In genomic region chr4:107519057-107519456, GRCh38 we compare ENCODE assay signal across 8 cellular contexts.
DNase-seq lines count a peak whose midpoint lies in the region; ATAC-seq, FAIRE-seq and TF ChIP-seq lines count a peak whose summit lies in the region.

No MANE protein-coding gene starts in this region.

- TF ChIP-seq POLR2A in adrenal gland (IDR thresholded peaks at IDR 0.05) (no peak), HepG2 (IDR thresholded peaks at IDR 0.05; ENCODE audit: insufficient read depth in 1 of 2, low read depth in 2 of 2, low read length in 2 of 2) (no peak)

- TF ChIP-seq CTCF in adrenal gland (IDR thresholded peaks at IDR 0.05) (peak in 5 of 6 experiments; percentile 9 to 35 (median 28)), HepG2 (CRISPR knock-in tag; IDR thresholded peaks at IDR 0.05) (peak; percentile 56)

- no peaks in the 10 kb centered on the region for H3K79me2 ChIP-seq in HepG2 (ENCODE audit: insufficient read depth, low read length)

- H3K27me3 ChIP-seq in adrenal gland = no peaks in the 10 kb centered on the region
- no peaks in the 10 kb centered on the region; a peak in 1 of 5 replicates for H3K27me3 ChIP-seq in HepG2 (ENCODE audit: control insufficient read depth in 1 of 2, insufficient read depth in 2 of 2, low read length in 2 of 2)

- no peak overlapping the region for H3K4me2 ChIP-seq in HepG2 (ENCODE audit: low read depth, low read length)

- no peaks in the 10 kb centered on the region for H4K20me1 ChIP-seq in HepG2 (ENCODE audit: insufficient read depth, low read length)

- no peak for TF ChIP-seq RAD21 in HepG2 (CRISPR knock-in tag; IDR thresholded peaks at IDR 0.05)

- no peak overlapping the region for H3K27ac ChIP-seq in adrenal gland
- no peak overlapping the region for H3K27ac ChIP-seq in HepG2 (ENCODE audit: extremely low read length, insufficient read depth, low read length)

- peak; percentile 40 for DNase-seq in AG20443 (ENCODE audit: low spot score)
- DNase-seq in HS-27A (ENCODE audit: low read depth) = peak; percentile 9
- peak in 2 of 7 donors; percentile 8 to 9 for DNase-seq in adrenal gland
- peak; percentile 25 for DNase-seq in HepG2 (ENCODE audit: low spot score)
- DNase-seq in NCI-H510A (lab: John Stamatoyannopoulos, UW) = no peak
- DNase-seq in KG1 (lab: John Stamatoyannopoulos, UW) = no peak
- DNase-seq in NCI-H1694 treated with DMSO at 0.1 percent for 48 hours (lab: John Stamatoyannopoulos, UW) = no peak

- H3K4me3 ChIP-seq in adrenal gland = no peak overlapping the region
- H3K4me3 ChIP-seq in HepG2 (replicated peaks in 1 of 3; ENCODE audit: insufficient read depth in 1 of 3, low read depth in 2 of 3, low read length in 3 of 3) = no peak overlapping the region

- ATAC-seq in HepG2 = peak; percentile 57; the same call in 2 of the 3 replicates
- no peak for ATAC-seq in HG03196 (IDR thresholded peaks at IDR 0.05; ENCODE audit: unreplicated experiment)

- FAIRE-seq in HepG2 (lab: Jason Lieb, UNC) = peak; percentile 60

- H3K9ac ChIP-seq in HepG2 (ENCODE audit: insufficient read depth, low read depth, low read length) = no peak overlapping the region

- intact Hi-C loops in adrenal gland (cut with DNase I) (no loop called here), HepG2 (cut with micrococcal nuclease; ENCODE audit: unreplicated experiment) (loop anchor here (10.0 kb wide), 1 partner anchor 334 kb away; no protein-coding TSS in a partner anchor)

- in situ Hi-C loops in HepG2 (cut with HindIII; ENCODE audit: extremely low pct_ligation_motif_present, low pct_unique_long_range_greater_than_20kb) = no loop called here

- no TSS peak for BruUV-seq in HepG2 (replicated peaks; lab: Mats Ljungman, UMichigan)

- no peaks in the 10 kb centered on the region for H3K9me3 ChIP-seq in adrenal gland (replicated peaks in 1 of 3)
- H3K9me3 ChIP-seq in HepG2 (ENCODE audit: low read length) = peaks cover 9% of the 10 kb centered on the region; the same call in 1 of the 2 replicates

- no peaks in the 10 kb centered on the region for H3K4me1 ChIP-seq in adrenal gland (replicated peaks in 1 of 2)
- peaks cover 15% of the 10 kb centered on the region for H3K4me1 ChIP-seq in HepG2 (ENCODE audit: insufficient read depth, low read length)

- no peaks in the 10 kb centered on the region for H3K36me3 ChIP-seq in adrenal gland (replicated peaks in 1 of 2)
- no peaks in the 10 kb centered on the region for H3K36me3 ChIP-seq in HepG2 (replicated peaks in 1 of 2; ENCODE audit: control insufficient read depth in 1 of 2, insufficient read depth in 2 of 2, low read length in 2 of 2)

- POLR2A ChIA-PET in HepG2 (lab: Yijun Ruan, JAX) = no interaction called here

- H2AFZ ChIP-seq in HepG2 (ENCODE audit: low read length) = no peak overlapping the region

- CTCF ChIA-PET in HepG2 (lab: Yijun Ruan, JAX; ENCODE audit: low intra/inter-chr PET ratio, low total read pairs) = no interaction called here

- TF ChIP-seq EP300 in HepG2 (IDR thresholded peaks at IDR 0.05; ENCODE audit: low read depth in 2 of 2, low read length in 2 of 2) (no peak), HepG2 (CRISPR knock-in tag; IDR thresholded peaks at IDR 0.05; ENCODE audit: borderline replicate concordance) (no peak)

- 10 to 23% (median 16%) methylated on average over 1 of the region's 1 CpG for WGBS in adrenal gland, 4 donors
- WGBS in HepG2 (ENCODE audit: low lambda C conversion rate) = 0% methylated on average over 1 of the region's 1 CpG

TF ChIP-seq in HepG2, 621 proteins besides CTCF, POLR2A, EP300 and RAD21:
- peak; percentile 60; the same call in 1 of the 2 replicates for TF ChIP-seq STAG1 (CRISPR knock-in tag; IDR thresholded peaks at IDR 0.05)
- TF ChIP-seq ZNF367 (CRISPR knock-in tag; IDR thresholded peaks at IDR 0.05; ENCODE audit: borderline replicate concordance) = no peak
TF ChIP-seq in HepG2: peak in this region for 1.

Comparison
In these comparisons a context has a peak if more than half of its experiments do, and no peak if none do; other contexts are left out.
1. DNase-seq: peak in AG20443 (single experiment), HS-27A (single experiment) and HepG2 (single experiment); none in NCI-H510A (single experiment), KG1 (single experiment) and NCI-H1694 treated with DMSO at 0.1 percent for 48 hours (single experiment).